Comparison of ENCODE assay signal across 13 cellular contexts in genomic region chr4:85952982-85953650, GRCh38.
DNase-seq lines count a peak whose midpoint lies in the region; ATAC-seq and TF ChIP-seq lines count a peak whose summit lies in the region.
"Had no signal": no experiment of that assay in that cellular context is flagged by ENCODE, and none has a peak within 500 bp of the region (broad histone marks: within the 10 kb centered on the region; RNA-seq: fewer than 3 reads in every experiment).

No MANE protein-coding gene starts in this region.

- TF ChIP-seq POLR2A in upper lobe of left lung (IDR thresholded peaks at IDR 0.05): no peak

- no peaks in the 10 kb centered on the region for H3K79me2 ChIP-seq in neural progenitor cell (ENCODE audit: low read depth)

- H3K4me1 ChIP-seq in neural progenitor cell: no peaks in the 10 kb centered on the region
- no peaks in the 10 kb centered on the region for H3K4me1 ChIP-seq in endodermal cell (ENCODE audit: control insufficient read depth, insufficient read depth, low read length)
- no peaks in the 10 kb centered on the region for H3K4me1 ChIP-seq in upper lobe of left lung
- H3K4me1 ChIP-seq: ascending aorta had no signal

- peaks cover 15% of the 10 kb centered on the region for H3K4me1 Mint-ChIP-seq in neural progenitor cell
- H3K4me1 Mint-ChIP-seq in endodermal cell: peaks cover 26% of the 10 kb centered on the region

- no peaks in the 10 kb centered on the region for H3F3A ChIP-seq in neural progenitor cell (ENCODE audit: low read depth)

- no peak overlapping the region for H3K9ac ChIP-seq in neural progenitor cell
- no peak overlapping the region for H3K9ac ChIP-seq in endodermal cell (ENCODE audit: extremely low read depth, low read length, poor library complexity, severe bottlenecking)
- H3K9ac ChIP-seq: KMS-11 had no signal

- ATAC-seq in GM18502 (IDR thresholded peaks at IDR 0.05; ENCODE audit: poor library complexity, unreplicated experiment): peak; percentile 63
- ATAC-seq in HG02981 (IDR thresholded peaks at IDR 0.05; ENCODE audit: unreplicated experiment): peak; percentile 56
- ATAC-seq in upper lobe of left lung (ENCODE audit: low FRiP score in 2 of 2): no peak

- H3K36me3 Mint-ChIP-seq in neural progenitor cell (no peaks in the 10 kb centered on the region), endodermal cell (ENCODE audit: low read depth) (peaks cover 60% of the 10 kb centered on the region)
- H3K36me3 Mint-ChIP-seq: activated CD4-positive, alpha-beta memory T cell treated with anti-CD3 and anti-CD28 coated beads for 36 hours had no signal

- no peak overlapping the region for H3K4me3 Mint-ChIP-seq in neural progenitor cell
- H3K4me3 Mint-ChIP-seq in endodermal cell: no peak overlapping the region
- H3K4me3 Mint-ChIP-seq: activated CD4-positive, alpha-beta memory T cell treated with anti-CD3 and anti-CD28 coated beads for 36 hours had no signal

- peak; percentile 38 for DNase-seq in astrocyte of the hippocampus (ENCODE audit: low read depth, low spot score)
- DNase-seq in neural progenitor cell (ENCODE audit: low spot score): no peak
- DNase-seq in endodermal cell: no peak
- DNase-seq in upper lobe of left lung: no peak
- no peak for DNase-seq in NCI-H2107 (lab: John Stamatoyannopoulos, UW)
- no peak for DNase-seq in LoVo (ENCODE audit: low spot score)
- DNase-seq: activated CD4-positive, alpha-beta memory T cell treated with anti-CD3 and anti-CD28 coated beads for 36 hours; NCI-H187; NCI-H526 treated with DMSO at 0.1 percent for 48 hours had no signal

- H3K36me3 ChIP-seq in neural progenitor cell (no peaks in the 10 kb centered on the region), endodermal cell (ENCODE audit: control insufficient read depth, insufficient read depth, low read length) (peaks cover 31% of the 10 kb centered on the region), upper lobe of left lung (no peaks in the 10 kb centered on the region)
- H3K36me3 ChIP-seq: ascending aorta had no signal

- peaks cover 2% of the 10 kb centered on the region for H3K27me3 Mint-ChIP-seq in neural progenitor cell (ENCODE audit: insufficient read depth, low read depth)
- no peaks in the 10 kb centered on the region for H3K27me3 Mint-ChIP-seq in endodermal cell (ENCODE audit: insufficient read depth)
- H3K27me3 Mint-ChIP-seq: activated CD4-positive, alpha-beta memory T cell treated with anti-CD3 and anti-CD28 coated beads for 36 hours had no signal

- TF ChIP-seq CTCF in neural progenitor cell (IDR thresholded peaks at IDR 0.05) (no peak), endodermal cell (conservative IDR thresholded peaks at IDR 0.05) (no peak), upper lobe of left lung (IDR thresholded peaks at IDR 0.05) (no peak)

- H3K27ac Mint-ChIP-seq in neural progenitor cell (no peak overlapping the region), endodermal cell (no peak overlapping the region)
- H3K27ac Mint-ChIP-seq: activated CD4-positive, alpha-beta memory T cell treated with anti-CD3 and anti-CD28 coated beads for 36 hours had no signal

- H3K27me3 ChIP-seq in neural progenitor cell: no peaks in the 10 kb centered on the region
- no peaks in the 10 kb centered on the region for H3K27me3 ChIP-seq in endodermal cell (ENCODE audit: control insufficient read depth, insufficient read depth, low read length, poor library complexity, severe bottlenecking)
- H3K27me3 ChIP-seq in upper lobe of left lung: no peaks in the 10 kb centered on the region
- H3K27me3 ChIP-seq: ascending aorta had no signal

- 58 to 81% methylated on average over 2 to 3 of the region's 3 CpGs for WGBS in endodermal cell (ENCODE audit: insufficient coverage in 1 of 2, insufficient read length in 1 of 2), 2 experiments
- WGBS in upper lobe of left lung, 2 donors: 68 to 75% methylated on average over 3 of the region's 3 CpGs

- H4K20me1 ChIP-seq in neural progenitor cell (ENCODE audit: low read depth): no peaks in the 10 kb centered on the region

- H3K9me3 Mint-ChIP-seq in neural progenitor cell (no peaks in the 10 kb centered on the region), endodermal cell (peaks cover 16% of the 10 kb centered on the region)
- H3K9me3 Mint-ChIP-seq: activated CD4-positive, alpha-beta memory T cell treated with anti-CD3 and anti-CD28 coated beads for 36 hours had no signal

- peak overlapping the region; percentile 65 for H2AFZ ChIP-seq in neural progenitor cell (replicated peaks)

- no peak for TF ChIP-seq EP300 in upper lobe of left lung (IDR thresholded peaks at IDR 0.05)

- H3K4me3 ChIP-seq in neural progenitor cell (no peak overlapping the region), endodermal cell (ENCODE audit: low read length) (no peak overlapping the region), upper lobe of left lung (no peak overlapping the region)
- H3K4me3 ChIP-seq: ascending aorta had no signal

- H3K9me3 ChIP-seq in neural progenitor cell (ENCODE audit: low read depth) (no peaks in the 10 kb centered on the region), endodermal cell (ENCODE audit: control insufficient read depth, low read length) (peaks cover 25% of the 10 kb centered on the region), upper lobe of left lung (no peaks in the 10 kb centered on the region)
- H3K9me3 ChIP-seq: ascending aorta had no signal

- no peak overlapping the region for H3K4me2 ChIP-seq in neural progenitor cell
- H3K4me2 ChIP-seq: KMS-11 had no signal

- H3K27ac ChIP-seq in neural progenitor cell: no peak overlapping the region
- no peak overlapping the region for H3K27ac ChIP-seq in endodermal cell (ENCODE audit: low read depth, low read length)
- H3K27ac ChIP-seq in upper lobe of left lung: no peak overlapping the region
- H3K27ac ChIP-seq: KMS-11 had no signal

Comparison
In these comparisons a context has a peak if more than half of its experiments do, and no peak if none do; other contexts are left out.
1. ATAC-seq: peak in GM18502 (single experiment) and HG02981 (single experiment); none in upper lobe of left lung (0 of 2).